8 cellular contexts compared by ENCODE assay signal in genomic region chr18:8706545-8706980, GRCh38. TPM values are rescaled to one million over a fixed set of nuclear protein-coding genes. Genes with fewer than 3 reads are reported as not detected.
DNase-seq lines count a peak whose midpoint lies in the region; ATAC-seq and TF ChIP-seq lines count a peak whose summit lies in the region.

No MANE protein-coding gene starts in this region.

- under 1% methylated on average over 19 of the region's 38 CpGs for WGBS in mesenchymal stem cell
- 1% methylated on average over 38 of the region's 38 CpGs for WGBS in urinary bladder

- TF ChIP-seq CTCF in LNCaP clone FGC (IDR thresholded peaks at IDR 0.05; ENCODE audit: control insufficient read depth, extremely low read depth, insufficient read depth) (no peak), astrocyte of the spinal cord (IDR thresholded peaks at IDR 0.05; ENCODE audit: low read depth, low read length) (no peak)

- CTCF ChIA-PET in CD4-positive, alpha-beta memory T cell (lab: Charles Lee; ENCODE audit: partially characterized antibody), result interaction anchor here (1.0 to 2.2 kb wide), 2 partner anchors 9 to 10 kb away, joined by 3 to 11 read pairs; no protein-coding TSS in a partner anchor

- peaks cover 29% of the 10 kb centered on the region for H3K27me3 ChIP-seq in CD4-positive, alpha-beta memory T cell (ENCODE audit: insufficient read depth, low read length)
- no peaks in the 10 kb centered on the region for H3K27me3 ChIP-seq in mesenchymal stem cell (ENCODE audit: control insufficient read depth in 1 of 2, insufficient read depth in 1 of 2, low read length in 2 of 2)

- H2BK15ac ChIP-seq in mesenchymal stem cell (ENCODE audit: low read depth, poor library complexity, severe bottlenecking), result peak overlapping the region; percentile 67

- peak overlapping the region in 1 of 2 experiments; percentile 83 for H3K23ac ChIP-seq in mesenchymal stem cell (ENCODE audit: low read length in 2 of 2)

- in situ Hi-C loops in astrocyte of the spinal cord (cut with HindIII; ENCODE audit: low sequenced_read_pairs), result no loop called here

- H3K27ac Mint-ChIP-seq in CD4-positive, alpha-beta memory T cell, result peak overlapping the region in 6 of 7 donors; percentile 59 to 90 (median 81)

- peak overlapping the region; percentile 93 for H2BK5ac ChIP-seq in mesenchymal stem cell (ENCODE audit: low read depth, low read length, poor library complexity, severe bottlenecking)

- H3K27me3 Mint-ChIP-seq in CD4-positive, alpha-beta memory T cell, result peaks cover 27 to 51% of the 10 kb centered on the region in 2 donors

- peak overlapping the region in 1 of 2 donors; percentile 19 for H3K4me3 ChIP-seq in CD4-positive, alpha-beta memory T cell (ENCODE audit: low read length in 2 of 2)
- peak overlapping the region; percentile 47 for H3K4me3 ChIP-seq in LNCaP clone FGC (ENCODE audit: low read depth, low read length)
- peak overlapping the region; percentile 63 for H3K4me3 ChIP-seq in astrocyte of the spinal cord (ENCODE audit: low read depth, low read length)
- peak overlapping the region; percentile 91 to 96 for H3K4me3 ChIP-seq in mesenchymal stem cell (ENCODE audit: insufficient read depth in 1 of 2, low read depth in 1 of 2, low read length in 2 of 2)
- peak overlapping the region; percentile 86 for H3K4me3 ChIP-seq in urinary bladder (ENCODE audit: low read depth, low read length)

- H4K91ac ChIP-seq in mesenchymal stem cell (ENCODE audit: low read length), result no peak overlapping the region

- peak overlapping the region; percentile 7 for H3K4me2 ChIP-seq in mesenchymal stem cell (ENCODE audit: low read length, poor library complexity, severe bottlenecking)

- H3K36me3 ChIP-seq in CD4-positive, alpha-beta memory T cell (ENCODE audit: insufficient read depth, low read length), result no peaks in the 10 kb centered on the region
- peaks cover 18 to 27% of the 10 kb centered on the region in 2 experiments for H3K36me3 ChIP-seq in mesenchymal stem cell (ENCODE audit: control insufficient read depth in 1 of 2, insufficient read depth in 2 of 2, low read depth in 1 of 2, low read length in 2 of 2)
- H3K36me3 ChIP-seq in urinary bladder (ENCODE audit: insufficient read depth), result no peaks in the 10 kb centered on the region

- H3K4me1 Mint-ChIP-seq in CD4-positive, alpha-beta memory T cell, result peaks cover 10 to 35% (median 15%) of the 10 kb centered on the region in 4 donors

- H3K9ac ChIP-seq in mesenchymal stem cell (ENCODE audit: low read length), result peak overlapping the region; percentile 95

- peak overlapping the region in 1 of 2 experiments; percentile 55 for H3K14ac ChIP-seq in mesenchymal stem cell (ENCODE audit: low read length in 2 of 2)

- H4K8ac ChIP-seq in mesenchymal stem cell (ENCODE audit: low read length), result no peak overlapping the region

- H3K36me3 Mint-ChIP-seq in CD4-positive, alpha-beta memory T cell, result peaks cover 0 to 3% of the 10 kb centered on the region in 2 donors

- H3K9me3 Mint-ChIP-seq in CD4-positive, alpha-beta memory T cell, result peaks cover 0 to 3% (median 0%) of the 10 kb centered on the region in 8 donors

- peak in 4 of 5 donors; percentile 22 to 34 (median 26) for DNase-seq in CD4-positive, alpha-beta memory T cell
- DNase-seq in LNCaP clone FGC (ENCODE audit: low read depth) (no peak), astrocyte of the spinal cord (ENCODE audit: low read depth, low spot score) (peak; percentile 17), mesenchymal stem cell (no peak)

- peaks cover 5% of the 10 kb centered on the region for H3K79me1 ChIP-seq in mesenchymal stem cell (replicated peaks; ENCODE audit: low read length, poor library complexity, severe bottlenecking)

- intact Hi-C loops in CD4-positive, alpha-beta memory T cell (cut with micrococcal nuclease), result loop anchor here (10.0 kb wide), 2 partner anchors 428 to 908 kb away; partner anchors contain the start of genes ANKRD12 and PPP4R1

- H2BK12ac ChIP-seq in mesenchymal stem cell (ENCODE audit: low read length in 2 of 2), result peak overlapping the region in 1 of 2 experiments; percentile 74

- H2AK5ac ChIP-seq in mesenchymal stem cell (ENCODE audit: low read length, severe bottlenecking), result no peak overlapping the region

- peaks cover 26% of the 10 kb centered on the region for H3K4me1 ChIP-seq in CD4-positive, alpha-beta memory T cell (ENCODE audit: insufficient read depth, low read length)
- H3K4me1 ChIP-seq in mesenchymal stem cell (ENCODE audit: control insufficient read depth, insufficient read depth, low read depth, low read length) (peaks cover 25% of the 10 kb centered on the region), urinary bladder (ENCODE audit: insufficient read depth) (no peaks in the 10 kb centered on the region)

- POLR2A ChIA-PET in CD4-positive, alpha-beta memory T cell (lab: Charles Lee; ENCODE audit: partially characterized antibody), result no interaction called here

- peak overlapping the region; percentile 2 for H2BK120ac ChIP-seq in mesenchymal stem cell (ENCODE audit: low read depth, low read length)

- ATAC-seq in GM19463 (IDR thresholded peaks at IDR 0.05; ENCODE audit: unreplicated experiment) (no peak), HG03280 (IDR thresholded peaks at IDR 0.05; ENCODE audit: unreplicated experiment) (no peak), GM18861 (IDR thresholded peaks at IDR 0.05; ENCODE audit: unreplicated experiment) (no peak)

- no peak overlapping the region for H3K27ac ChIP-seq in CD4-positive, alpha-beta memory T cell (ENCODE audit: low read depth, low read length)
- peak overlapping the region; percentile 85 for H3K27ac ChIP-seq in mesenchymal stem cell (ENCODE audit: low read length, poor library complexity, severe bottlenecking)
- H3K27ac ChIP-seq in urinary bladder (ENCODE audit: low read depth), result no peak overlapping the region

- H3K9me3 ChIP-seq in CD4-positive, alpha-beta memory T cell (ENCODE audit: control insufficient read depth in 1 of 2, low read length in 2 of 2), result no peaks in the 10 kb centered on the region
- H3K9me3 ChIP-seq in mesenchymal stem cell (ENCODE audit: control insufficient read depth, low read length), result no peaks in the 10 kb centered on the region

- peak overlapping the region; percentile 60 to 71 for H3K4ac ChIP-seq in mesenchymal stem cell (ENCODE audit: low read depth in 1 of 2, low read length in 2 of 2)

- H3K18ac ChIP-seq in mesenchymal stem cell (ENCODE audit: low read depth in 1 of 2, low read length in 2 of 2), result peak overlapping the region; percentile 81 to 85

- H3K4me3 Mint-ChIP-seq in CD4-positive, alpha-beta memory T cell, result peak overlapping the region; percentile 88 to 99 (median 92)

- H2AFZ ChIP-seq in mesenchymal stem cell (ENCODE audit: low read depth, low read length), result peak overlapping the region; percentile 3

RNA-seq across cellular contexts. Expression of gene MTCL1, which starts 1.2 kb away (rescaled TPM):
- under 1 TPM; 0.29 to 0.36 TPM for total RNA-seq in CD4-positive, alpha-beta memory T cell
- not detected for polyA plus RNA-seq in CD4-positive, alpha-beta memory T cell
- polyA plus RNA-seq in mesenchymal stem cell (2013, experiment 1 of 2), result 15.4 TPM
- polyA plus RNA-seq in mesenchymal stem cell (2013, experiment 2 of 2), result 15.4 TPM
- total RNA-seq in urinary bladder, result 24.2 TPM
- 16.6 TPM for polyA plus RNA-seq in urinary bladder

Comparison
In these comparisons a context has a peak if more than half of its experiments do, and no peak if none do; other contexts are left out.
1. DNase-seq: peak in CD4-positive, alpha-beta memory T cell (4 of 5) and astrocyte of the spinal cord (single experiment); none in LNCaP clone FGC (single experiment) and mesenchymal stem cell (single experiment).
2. RNA of gene MTCL1, which starts 1.2 kb away (total RNA-seq): 24.2 TPM in urinary bladder (single experiment); 0.29 to 0.36 TPM in CD4-positive, alpha-beta memory T cell; every median in the first group is over 10 times any median in the second.